In genomic region chr16:68722119-68723024, GRCh38 we compare ENCODE assay signal across 20 cellular contexts. TPM values are rescaled to one million over a fixed set of nuclear protein-coding genes. Genes with fewer than 3 reads are reported as not detected.
"Had no signal": no experiment of that assay in that cellular context is flagged by ENCODE, and none has a peak within 500 bp of the region (broad histone marks: within the 10 kb centered on the region; RNA-seq: fewer than 3 reads in every experiment).

No MANE protein-coding gene starts in this region.

- FAIRE-seq: keratinocyte had no signal

- H2AFZ ChIP-seq: parathyroid adenoma had no signal

- H3K4me3 ChIP-seq: body of pancreas, left lung, thoracic aorta had no signal

- H3K36me3 ChIP-seq: left lung, thoracic aorta had no signal

- ATAC-seq: activated CD4-positive, alpha-beta T cell treated with anti-CD3 and anti-CD28 coated beads for 36 hours; body of pancreas; foreskin keratinocyte; left lung; naive thymus-derived CD8-positive, alpha-beta T cell; sciatic nerve; stimulated activated memory B cell treated with anti-CD40 and anti-IgM and Interleukin-4, amounts not matched to agents 10 μg/mL and 1 μg/mL and 100 μg/mL, for 72 hours; WTC11 had no signal

- H3K27ac ChIP-seq: body of pancreas, foreskin keratinocyte, left lung, parathyroid adenoma, thoracic aorta had no signal

- DNase-seq: activated CD4-positive, alpha-beta T cell treated with anti-CD3 and anti-CD28 coated beads for 36 hours; activated CD4-positive, alpha-beta T cell treated with anti-CD3 and anti-CD28 coated beads, Interleukin-2, amount 50 U/mL, for 48 hours; activated gamma-delta T cell treated with Interleukin-2 at 50 U/mL for 16 hours; amygdala; body of pancreas; foreskin keratinocyte; glutamatergic neuron; hypothalamus; left lung; naive thymus-derived CD8-positive, alpha-beta T cell; stimulated activated CD4-positive, alpha-beta T cell treated with anti-CD3 and anti-CD28 coated beads, Interleukin-4, amount 100 ng/mL, for 4 hours had no signal

- H3K79me2 ChIP-seq: parathyroid adenoma had no signal

- H3K4me1 ChIP-seq: body of pancreas, foreskin keratinocyte, left lung, parathyroid adenoma had no signal

- H3K9me3 ChIP-seq: body of pancreas, left lung, thoracic aorta had no signal

- H3K27me3 ChIP-seq: body of pancreas, foreskin keratinocyte, left lung had no signal

RNA-seq across cellular contexts. Expression of gene CDH1, which starts 14.7 kb away (rescaled TPM):
- total RNA-seq: dermis microvascular lymphatic vessel endothelial cell; fibroblast of lung; lung microvascular endothelial cell; naive thymus-derived CD8-positive, alpha-beta T cell had no signal
